Comparison of ENCODE assay signal across 12 cellular contexts in genomic region chr7:107726356-107727130, GRCh38. TPM values are rescaled to one million over a fixed set of nuclear protein-coding genes. Genes with fewer than 3 reads are reported as not detected.
DNase-seq lines count a peak whose midpoint lies in the region; TF ChIP-seq lines count a peak whose summit lies in the region.
"Had no signal": no experiment of that assay in that cellular context is flagged by ENCODE, and none has a peak within 500 bp of the region (broad histone marks: within the 10 kb centered on the region; RNA-seq: fewer than 3 reads in every experiment).

No MANE protein-coding gene starts in this region.

- H3K27ac Mint-ChIP-seq in activated CD4-positive, alpha-beta T cell treated with anti-CD3 and anti-CD28 coated beads, Interleukin-2, amount 10 ng/mL, durations not matched to agents 24 days and 14 days, result no peak overlapping the region
- no peak overlapping the region for H3K27ac Mint-ChIP-seq in HFFc6
- no peak overlapping the region for H3K27ac Mint-ChIP-seq in endothelial cell (ENCODE audit: unreplicated experiment)
- no peak overlapping the region for H3K27ac Mint-ChIP-seq in activated T-helper 2 cell treated with anti-CD3 and anti-CD28 coated beads, Interferon-gamma antibody, Interleukin-2, Interleukin-4, amounts not matched to agents 10 μg/mL and 5 μg/mL and 100 μg/mL, durations not matched to agents 14 hours and 24 hours and 36 hours
- H3K27ac Mint-ChIP-seq: CD4-positive, alpha-beta memory T cell; H9 had no signal

- no peaks in the 10 kb centered on the region for H3K9me3 Mint-ChIP-seq in activated CD4-positive, alpha-beta T cell treated with anti-CD3 and anti-CD28 coated beads, Interleukin-2, amount 10 ng/mL, durations not matched to agents 24 days and 14 days
- H3K9me3 Mint-ChIP-seq in HFFc6, result no peaks in the 10 kb centered on the region
- H3K9me3 Mint-ChIP-seq in endothelial cell (ENCODE audit: unreplicated experiment), result no peaks in the 10 kb centered on the region
- no peaks in the 10 kb centered on the region for H3K9me3 Mint-ChIP-seq in activated T-helper 2 cell treated with anti-CD3 and anti-CD28 coated beads, Interferon-gamma antibody, Interleukin-2, Interleukin-4, amounts not matched to agents 10 μg/mL and 5 μg/mL and 100 μg/mL, durations not matched to agents 14 hours and 24 hours and 36 hours
- H3K9me3 Mint-ChIP-seq: CD4-positive, alpha-beta memory T cell; H9 had no signal

- no peak overlapping the region for H3K4me3 Mint-ChIP-seq in activated CD4-positive, alpha-beta T cell treated with anti-CD3 and anti-CD28 coated beads, Interleukin-2, amount 10 ng/mL, durations not matched to agents 24 days and 14 days
- H3K4me3 Mint-ChIP-seq in HFFc6, result no peak overlapping the region
- H3K4me3 Mint-ChIP-seq in endothelial cell (ENCODE audit: unreplicated experiment), result peak overlapping the region; percentile 12
- H3K4me3 Mint-ChIP-seq in activated T-helper 2 cell treated with anti-CD3 and anti-CD28 coated beads, Interferon-gamma antibody, Interleukin-2, Interleukin-4, amounts not matched to agents 10 μg/mL and 5 μg/mL and 100 μg/mL, durations not matched to agents 14 hours and 24 hours and 36 hours (ENCODE audit: low read depth), result no peak overlapping the region
- H3K4me3 Mint-ChIP-seq: CD4-positive, alpha-beta memory T cell; H9 had no signal

- H3K27me3 Mint-ChIP-seq in activated CD4-positive, alpha-beta T cell treated with anti-CD3 and anti-CD28 coated beads, Interleukin-2, amount 10 ng/mL, durations not matched to agents 24 days and 14 days, result peaks cover 27% of the 10 kb centered on the region
- H3K27me3 Mint-ChIP-seq in HFFc6 (ENCODE audit: insufficient read depth) (peaks cover 11% of the 10 kb centered on the region; the same call in 1 of the 2 replicates), endothelial cell (ENCODE audit: unreplicated experiment) (peaks cover 4% of the 10 kb centered on the region)
- H3K27me3 Mint-ChIP-seq in activated T-helper 2 cell treated with anti-CD3 and anti-CD28 coated beads, Interferon-gamma antibody, Interleukin-2, Interleukin-4, amounts not matched to agents 10 μg/mL and 5 μg/mL and 100 μg/mL, durations not matched to agents 14 hours and 24 hours and 36 hours (ENCODE audit: low read depth), result peaks cover 21% of the 10 kb centered on the region

- intact Hi-C loops in activated CD4-positive, alpha-beta T cell treated with anti-CD3 and anti-CD28 coated beads, Interleukin-2, amount 10 ng/mL, durations not matched to agents 24 days and 14 days (cut with micrococcal nuclease), result loop anchor here (5.0 to 10.0 kb wide), 4 partner anchors 151 to 932 kb away; partner anchors contain the start of genes COG5 and DUS4L
- intact Hi-C loops in activated T-helper 2 cell treated with anti-CD3 and anti-CD28 coated beads, Interferon-gamma antibody, Interleukin-2, Interleukin-4, amounts not matched to agents 10 μg/mL and 5 μg/mL and 100 μg/mL, durations not matched to agents 14 hours and 24 hours and 36 hours (cut with micrococcal nuclease), result loop anchor here (5.0 kb wide), 1 partner anchor 164 kb away; the partner anchor contains the start of genes COG5 and DUS4L

- no peaks in the 10 kb centered on the region for H3K4me1 Mint-ChIP-seq in activated CD4-positive, alpha-beta T cell treated with anti-CD3 and anti-CD28 coated beads, Interleukin-2, amount 10 ng/mL, durations not matched to agents 24 days and 14 days
- H3K4me1 Mint-ChIP-seq in HFFc6 (ENCODE audit: low read depth), result peaks cover 18% of the 10 kb centered on the region
- peaks cover 6% of the 10 kb centered on the region for H3K4me1 Mint-ChIP-seq in endothelial cell (ENCODE audit: unreplicated experiment)
- H3K4me1 Mint-ChIP-seq in activated T-helper 2 cell treated with anti-CD3 and anti-CD28 coated beads, Interferon-gamma antibody, Interleukin-2, Interleukin-4, amounts not matched to agents 10 μg/mL and 5 μg/mL and 100 μg/mL, durations not matched to agents 14 hours and 24 hours and 36 hours (ENCODE audit: low read depth), result no peaks in the 10 kb centered on the region
- H3K4me1 Mint-ChIP-seq: H9 had no signal

- TF ChIP-seq CTCF in HFFc6 (IDR thresholded peaks at IDR 0.05), result no peak
- TF ChIP-seq CTCF in endothelial cell (IDR thresholded peaks at IDR 0.05; ENCODE audit: unreplicated experiment), result no peak

- no peaks in the 10 kb centered on the region for H3K36me3 Mint-ChIP-seq in activated CD4-positive, alpha-beta T cell treated with anti-CD3 and anti-CD28 coated beads, Interleukin-2, amount 10 ng/mL, durations not matched to agents 24 days and 14 days (ENCODE audit: low read depth)
- H3K36me3 Mint-ChIP-seq in HFFc6 (ENCODE audit: low read depth) (no peaks in the 10 kb centered on the region), endothelial cell (ENCODE audit: low read depth, unreplicated experiment) (peaks cover 3% of the 10 kb centered on the region)
- H3K36me3 Mint-ChIP-seq in activated T-helper 2 cell treated with anti-CD3 and anti-CD28 coated beads, Interferon-gamma antibody, Interleukin-2, Interleukin-4, amounts not matched to agents 10 μg/mL and 5 μg/mL and 100 μg/mL, durations not matched to agents 14 hours and 24 hours and 36 hours (ENCODE audit: low read depth), result no peaks in the 10 kb centered on the region
- H3K36me3 Mint-ChIP-seq: CD4-positive, alpha-beta memory T cell had no signal

- peak; percentile 36 for DNase-seq in activated CD4-positive, alpha-beta T cell treated with anti-CD3 and anti-CD28 coated beads, Interleukin-2, amount 10 ng/mL, durations not matched to agents 24 days and 14 days
- DNase-seq in activated CD4-positive, alpha-beta T cell treated with anti-CD3 and anti-CD28 coated beads for 4 hours, result no peak
- DNase-seq in HFFc6 (peak; percentile 4), endothelial cell (ENCODE audit: low spot score) (no peak), NCI-H128 (lab: John Stamatoyannopoulos, UW; ENCODE audit: unreplicated experiment) (no peak)
- no peak for DNase-seq in activated T-helper 2 cell treated with anti-CD3 and anti-CD28 coated beads, Interferon-gamma antibody, Interleukin-2, Interleukin-4, amounts not matched to agents 10 μg/mL and 5 μg/mL and 100 μg/mL, durations not matched to agents 14 hours and 24 hours and 36 hours (ENCODE audit: low spot score)
- DNase-seq in central memory CD4-positive, alpha-beta T cell, result no peak
- DNase-seq: BE2C; CD4-positive, alpha-beta memory T cell; DND-41; GF-D8; H9 had no signal

RNA-seq across cellular contexts. Expression of gene CBLL1, which starts 17.4 kb away (rescaled TPM):
- 48.7 and 50.7 TPM in 2 replicates for total RNA-seq in activated CD4-positive, alpha-beta T cell treated with anti-CD3 and anti-CD28 coated beads, Interleukin-2, amount 10 ng/mL, durations not matched to agents 24 days and 14 days
- 10 to 100 TPM; 20.8 to 25.7 (median 23.5) TPM for total RNA-seq in HFFc6 (2021; fragmentation: NEBNext Ultra II Directional; extraction: Animal tissue kit (Norgen Biotek cat#: 25700))
- 37.4 TPM for total RNA-seq in endothelial cell (ENCODE audit: unreplicated experiment)
- total RNA-seq in activated T-helper 2 cell treated with anti-CD3 and anti-CD28 coated beads, Interferon-gamma antibody, Interleukin-2, Interleukin-4, amounts not matched to agents 10 μg/mL and 5 μg/mL and 100 μg/mL, durations not matched to agents 14 hours and 24 hours and 36 hours, result 39.1 and 43.7 TPM in 2 replicates

Comparison
In these comparisons a context has a peak if more than half of its experiments do, and no peak if none do; other contexts are left out.
1. DNase-seq: peak in activated CD4-positive, alpha-beta T cell treated with anti-CD3 and anti-CD28 coated beads, Interleukin-2, amount 10 ng/mL, durations not matched to agents 24 days and 14 days (single experiment) and HFFc6 (single experiment); none in activated CD4-positive, alpha-beta T cell treated with anti-CD3 and anti-CD28 coated beads for 4 hours (0 of 2), endothelial cell (single experiment), activated T-helper 2 cell treated with anti-CD3 and anti-CD28 coated beads, Interferon-gamma antibody, Interleukin-2, Interleukin-4, amounts not matched to agents 10 μg/mL and 5 μg/mL and 100 μg/mL, durations not matched to agents 14 hours and 24 hours and 36 hours (single experiment), central memory CD4-positive, alpha-beta T cell (single experiment) and NCI-H128 (single experiment).